ENCODE assay signal across 1 cellular context in the genomic region with DNA sequence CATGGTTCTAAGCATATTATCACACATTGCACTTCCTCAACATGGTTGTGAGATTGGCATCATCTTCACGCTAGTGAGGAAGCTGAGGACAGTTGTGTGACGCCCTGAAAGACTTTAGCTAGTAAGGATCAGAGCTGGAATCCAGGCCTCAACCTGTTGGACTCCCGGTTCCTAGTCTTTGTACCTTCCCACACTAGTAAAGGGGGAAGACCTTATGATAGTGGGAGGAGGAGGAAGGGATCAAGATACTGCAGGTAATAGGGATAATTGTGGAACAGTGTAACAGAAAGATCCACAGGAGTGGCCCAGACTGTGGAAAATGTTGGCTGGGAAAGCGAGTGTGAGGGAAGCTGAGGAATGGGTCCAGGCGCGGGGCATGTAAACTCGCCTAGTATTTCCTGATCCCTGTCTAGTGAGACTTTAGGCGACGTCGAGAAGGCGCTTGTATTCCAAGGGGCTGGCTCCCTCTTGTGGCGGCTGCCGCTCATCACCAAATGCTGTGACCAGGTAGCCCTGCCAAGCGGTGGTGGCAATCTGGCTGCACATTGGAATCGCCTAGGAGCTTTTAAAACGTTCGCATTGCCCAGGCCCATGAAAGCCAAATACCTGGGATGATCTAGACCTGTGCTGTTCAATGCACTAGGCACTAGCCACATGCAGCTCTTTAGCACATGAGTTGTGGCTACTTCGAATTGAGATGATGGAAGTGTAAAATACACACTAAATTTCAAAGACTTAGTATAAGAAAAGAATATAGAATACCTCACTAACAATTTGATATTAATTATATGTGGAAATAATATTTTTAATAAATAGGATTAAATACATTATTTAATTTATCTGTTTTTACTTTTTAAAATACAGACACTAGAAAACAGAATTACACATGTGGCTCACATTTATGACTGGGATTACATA.
TF ChIP-seq lines count a peak whose summit lies in the region.

No MANE protein-coding gene starts in this region.

TF ChIP-seq in HCT116, 20 proteins besides CTCF, POLR2A, EP300 and RAD21 (continued from another document):
- TF ChIP-seq, protein P1, sequence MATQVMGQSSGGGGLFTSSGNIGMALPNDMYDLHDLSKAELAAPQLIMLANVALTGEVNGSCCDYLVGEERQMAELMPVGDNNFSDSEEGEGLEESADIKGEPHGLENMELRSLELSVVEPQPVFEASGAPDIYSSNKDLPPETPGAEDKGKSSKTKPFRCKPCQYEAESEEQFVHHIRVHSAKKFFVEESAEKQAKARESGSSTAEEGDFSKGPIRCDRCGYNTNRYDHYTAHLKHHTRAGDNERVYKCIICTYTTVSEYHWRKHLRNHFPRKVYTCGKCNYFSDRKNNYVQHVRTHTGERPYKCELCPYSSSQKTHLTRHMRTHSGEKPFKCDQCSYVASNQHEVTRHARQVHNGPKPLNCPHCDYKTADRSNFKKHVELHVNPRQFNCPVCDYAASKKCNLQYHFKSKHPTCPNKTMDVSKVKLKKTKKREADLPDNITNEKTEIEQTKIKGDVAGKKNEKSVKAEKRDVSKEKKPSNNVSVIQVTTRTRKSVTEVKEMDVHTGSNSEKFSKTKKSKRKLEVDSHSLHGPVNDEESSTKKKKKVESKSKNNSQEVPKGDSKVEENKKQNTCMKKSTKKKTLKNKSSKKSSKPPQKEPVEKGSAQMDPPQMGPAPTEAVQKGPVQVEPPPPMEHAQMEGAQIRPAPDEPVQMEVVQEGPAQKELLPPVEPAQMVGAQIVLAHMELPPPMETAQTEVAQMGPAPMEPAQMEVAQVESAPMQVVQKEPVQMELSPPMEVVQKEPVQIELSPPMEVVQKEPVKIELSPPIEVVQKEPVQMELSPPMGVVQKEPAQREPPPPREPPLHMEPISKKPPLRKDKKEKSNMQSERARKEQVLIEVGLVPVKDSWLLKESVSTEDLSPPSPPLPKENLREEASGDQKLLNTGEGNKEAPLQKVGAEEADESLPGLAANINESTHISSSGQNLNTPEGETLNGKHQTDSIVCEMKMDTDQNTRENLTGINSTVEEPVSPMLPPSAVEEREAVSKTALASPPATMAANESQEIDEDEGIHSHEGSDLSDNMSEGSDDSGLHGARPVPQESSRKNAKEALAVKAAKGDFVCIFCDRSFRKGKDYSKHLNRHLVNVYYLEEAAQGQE (IDR thresholded peaks at IDR 0.05; ENCODE audit: low read depth): no peak
- TF ChIP-seq CEBPB (IDR thresholded peaks at IDR 0.05; ENCODE audit: low read depth): no peak
- TF ChIP-seq, protein P2, sequence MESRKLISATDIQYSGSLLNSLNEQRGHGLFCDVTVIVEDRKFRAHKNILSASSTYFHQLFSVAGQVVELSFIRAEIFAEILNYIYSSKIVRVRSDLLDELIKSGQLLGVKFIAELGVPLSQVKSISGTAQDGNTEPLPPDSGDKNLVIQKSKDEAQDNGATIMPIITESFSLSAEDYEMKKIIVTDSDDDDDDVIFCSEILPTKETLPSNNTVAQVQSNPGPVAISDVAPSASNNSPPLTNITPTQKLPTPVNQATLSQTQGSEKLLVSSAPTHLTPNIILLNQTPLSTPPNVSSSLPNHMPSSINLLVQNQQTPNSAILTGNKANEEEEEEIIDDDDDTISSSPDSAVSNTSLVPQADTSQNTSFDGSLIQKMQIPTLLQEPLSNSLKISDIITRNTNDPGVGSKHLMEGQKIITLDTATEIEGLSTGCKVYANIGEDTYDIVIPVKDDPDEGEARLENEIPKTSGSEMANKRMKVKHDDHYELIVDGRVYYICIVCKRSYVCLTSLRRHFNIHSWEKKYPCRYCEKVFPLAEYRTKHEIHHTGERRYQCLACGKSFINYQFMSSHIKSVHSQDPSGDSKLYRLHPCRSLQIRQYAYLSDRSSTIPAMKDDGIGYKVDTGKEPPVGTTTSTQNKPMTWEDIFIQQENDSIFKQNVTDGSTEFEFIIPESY (IDR thresholded peaks at IDR 0.05; ENCODE audit: extremely low read depth, insufficient replicate concordance, low read length): no peak
- TF ChIP-seq YY1 (IDR thresholded peaks at IDR 0.05; ENCODE audit: extremely low read depth, insufficient replicate concordance, low read depth, low read length): no peak
- TF ChIP-seq TCF7L2 (IDR thresholded peaks at IDR 0.05; ENCODE audit: borderline replicate concordance, extremely low read depth, insufficient read depth, insufficient read length): no peak
- TF ChIP-seq ZFX (IDR thresholded peaks at IDR 0.05): no peak
- no peak for TF ChIP-seq SRF (IDR thresholded peaks at IDR 0.05; ENCODE audit: low read depth)
- no peak for TF ChIP-seq SP1 (IDR thresholded peaks at IDR 0.05; ENCODE audit: low read depth)
- no peak for TF ChIP-seq ELF1 (IDR thresholded peaks at IDR 0.05; ENCODE audit: borderline replicate concordance, low read depth)
